ENCODE assay signal across 8 cellular contexts in genomic region chr17:76969598-76970172, GRCh38.
DNase-seq lines count a peak whose midpoint lies in the region; ATAC-seq and TF ChIP-seq lines count a peak whose summit lies in the region.

No MANE protein-coding gene starts in this region.

- H2AFZ ChIP-seq in SU-DHL-6 (ENCODE audit: low read depth, low read length, severe bottlenecking), result peak overlapping the region; percentile 66

- H3K27me3 ChIP-seq in heart right ventricle (peaks cover 8 to 61% (median 49%) of the 10 kb centered on the region in 7 donors), SU-DHL-6 (ENCODE audit: low read length) (no peaks in the 10 kb centered on the region), upper lobe of right lung (peaks cover 35% of the 10 kb centered on the region)

- no peaks in the 10 kb centered on the region for H3K79me2 ChIP-seq in SU-DHL-6 (ENCODE audit: insufficient read depth, low read length)

- 4% methylated on average over 13 of the region's 13 CpGs for WGBS in heart right ventricle, 2 donors

- H3K4me3 ChIP-seq in heart right ventricle, result peak overlapping the region in 8 of 10 donors; percentile 16 to 51 (median 40)
- H3K4me3 ChIP-seq in SU-DHL-6 (ENCODE audit: insufficient read depth, low read length, poor library complexity, severe bottlenecking), result peak overlapping the region; percentile 45
- H3K4me3 ChIP-seq in iPS-11a (ENCODE audit: low read depth, low read length), result peak overlapping the region; percentile 47
- H3K4me3 ChIP-seq in upper lobe of right lung, result peak overlapping the region; percentile 33

- peaks cover 2 to 16% (median 12%) of the 10 kb centered on the region in 9 donors for H3K4me1 ChIP-seq in heart right ventricle
- H3K4me1 ChIP-seq in upper lobe of right lung, result peaks cover 13% of the 10 kb centered on the region

- no peaks in the 10 kb centered on the region for H4K20me1 ChIP-seq in SU-DHL-6 (ENCODE audit: low read depth, low read length)

- no peaks in the 10 kb centered on the region for H3F3A ChIP-seq in SU-DHL-6 (ENCODE audit: insufficient read depth)

- H3K4me2 ChIP-seq in SU-DHL-6 (ENCODE audit: low read depth, low read length, poor library complexity, severe bottlenecking), result peak overlapping the region; percentile 78

- no peak for TF ChIP-seq CTCF in heart right ventricle (IDR thresholded peaks at IDR 0.05)
- no peak for TF ChIP-seq CTCF in SU-DHL-6 (IDR thresholded peaks at IDR 0.05; ENCODE audit: insufficient read depth, low read length, poor library complexity, severe bottlenecking)
- no peak for TF ChIP-seq CTCF in upper lobe of right lung (IDR thresholded peaks at IDR 0.05)

- intact Hi-C loops in heart right ventricle (cut with DNase I), result no loop called here
- intact Hi-C loops in Right ventricle myocardium superior (cut with DNase I), result no loop called here
- intact Hi-C loops in upper lobe of right lung (cut with DNase I), result no loop called here

- H3K9me2 ChIP-seq in SU-DHL-6 (replicated peaks; ENCODE audit: insufficient read depth, low read length), result no peaks in the 10 kb centered on the region

- H3K9ac ChIP-seq in SU-DHL-6 (ENCODE audit: low read length), result peak overlapping the region; percentile 63

- H3K9me3 ChIP-seq in heart right ventricle (no peaks in the 10 kb centered on the region), SU-DHL-6 (ENCODE audit: insufficient read depth, low read length) (peaks cover 5% of the 10 kb centered on the region; the same call in 1 of the 2 replicates), upper lobe of right lung (no peaks in the 10 kb centered on the region)

- no peaks in the 10 kb centered on the region for H3K36me3 ChIP-seq in heart right ventricle
- no peaks in the 10 kb centered on the region for H3K36me3 ChIP-seq in SU-DHL-6 (ENCODE audit: low read length)
- H3K36me3 ChIP-seq in upper lobe of right lung, result no peaks in the 10 kb centered on the region

- DNase-seq in heart right ventricle, result no peak
- no peak for DNase-seq in Right ventricle myocardium superior
- no peak for DNase-seq in upper lobe of right lung
- DNase-seq in stimulated activated naive CD4-positive, alpha-beta T cell treated with Interleukin-2 at 50 U/mL for 16 hours (lab: John Stamatoyannopoulos, UW), result no peak
- DNase-seq in retina, result no peak

- peak in 6 of 8 donors; percentile 33 to 65 (median 54) for ATAC-seq in heart right ventricle
- ATAC-seq in Right ventricle myocardium superior (ENCODE audit: poor library complexity), result no peak
- ATAC-seq in upper lobe of right lung, result peak; percentile 49
- ATAC-seq in HG03378 (IDR thresholded peaks at IDR 0.05; ENCODE audit: unreplicated experiment), result no peak

- H3K27ac ChIP-seq in heart right ventricle (no peak overlapping the region), SU-DHL-6 (ENCODE audit: low read depth, low read length) (peak overlapping the region; percentile 60), upper lobe of right lung (no peak overlapping the region)

Comparison
In these comparisons a context has a peak if more than half of its experiments do, and no peak if none do; other contexts are left out.
1. ATAC-seq: peak in heart right ventricle (6 of 8) and upper lobe of right lung (single experiment); none in Right ventricle myocardium superior (single experiment) and HG03378 (single experiment).
2. Peak in every context shown above with its lines, with median percentiles within 50 percentile points of each other: H3K4me3 ChIP-seq.